7 cellular contexts compared by ENCODE assay signal in genomic region chr10:113520606-113521481, GRCh38. TPM values are rescaled to one million over a fixed set of nuclear protein-coding genes. Genes with fewer than 3 reads are reported as not detected.
DNase-seq lines count a peak whose midpoint lies in the region; ATAC-seq and TF ChIP-seq lines count a peak whose summit lies in the region.

No MANE protein-coding gene starts in this region.

- ATAC-seq in GM21423 (IDR thresholded peaks at IDR 0.05; ENCODE audit: unreplicated experiment) (peak; percentile 66), RWPE2 (ENCODE audit: low read depth) (peak; percentile 71), right lobe of liver (peak; percentile 83 to 90 (median 86)), thoracic aorta (ENCODE audit: insufficient number of reproducible peaks, low FRiP score, low read depth) (peak; percentile 58)

- H3K4me2 ChIP-seq in Karpas-422 (ENCODE audit: low read depth, low read length, poor library complexity, severe bottlenecking) = no peak overlapping the region

- no peak for TF ChIP-seq POLR2A in right lobe of liver (IDR thresholded peaks at IDR 0.05)

- H3K4me3 ChIP-seq in Karpas-422 (ENCODE audit: low read length) (no peak overlapping the region), RWPE2 (ENCODE audit: severe bottlenecking) (no peak overlapping the region), right lobe of liver (no peak overlapping the region), thoracic aorta (no peak overlapping the region)

- H3K79me2 ChIP-seq in Karpas-422 (ENCODE audit: low read length) = no peaks in the 10 kb centered on the region

- H3K9me3 ChIP-seq in Karpas-422 (ENCODE audit: low read length) (no peaks in the 10 kb centered on the region), RWPE2 (ENCODE audit: severe bottlenecking) (no peaks in the 10 kb centered on the region), right lobe of liver (no peaks in the 10 kb centered on the region), thoracic aorta (no peaks in the 10 kb centered on the region)

- H3K9me2 ChIP-seq in Karpas-422 (replicated peaks; ENCODE audit: insufficient read depth, low read length) = no peaks in the 10 kb centered on the region

- intact Hi-C loops in right lobe of liver (cut with DNase I) = no loop called here

- H3K36me3 ChIP-seq in Karpas-422 (ENCODE audit: insufficient read depth, low read length) (no peaks in the 10 kb centered on the region), RWPE2 (ENCODE audit: low read depth) (no peaks in the 10 kb centered on the region), right lobe of liver (no peaks in the 10 kb centered on the region), thoracic aorta (no peaks in the 10 kb centered on the region)

- no peaks in the 10 kb centered on the region for H3K4me1 ChIP-seq in Karpas-422 (ENCODE audit: low read length)
- H3K4me1 ChIP-seq in RWPE2 (ENCODE audit: insufficient read depth, poor library complexity, severe bottlenecking) = no peaks in the 10 kb centered on the region
- H3K4me1 ChIP-seq in right lobe of liver = no peaks in the 10 kb centered on the region
- H3K4me1 ChIP-seq in thoracic aorta (ENCODE audit: control insufficient read depth in 1 of 2, low read depth in 2 of 2) = peaks cover 4 to 30% of the 10 kb centered on the region in 2 donors

- peak; percentile 78 for DNase-seq in ELF-1 (ENCODE audit: low read depth, low spot score)
- peak; percentile 85 for DNase-seq in Karpas-422
- DNase-seq in RWPE2 (ENCODE audit: low spot score) = no peak
- DNase-seq in dermis blood vessel endothelial cell = peak; percentile 84
- peak in 2 of 3 donors; percentile 59 to 75 for DNase-seq in right lobe of liver
- DNase-seq in thoracic aorta (ENCODE audit: low spot score) = peak; percentile 38

- no peak overlapping the region for H3K9ac ChIP-seq in Karpas-422 (ENCODE audit: low read length)

- 41% methylated on average over 5 of the region's 8 CpGs for WGBS in right lobe of liver (ENCODE audit: insufficient coverage, low coverage, low lambda C conversion rate, missing lambda C conversion rate)

- H3K27ac ChIP-seq in Karpas-422 (ENCODE audit: low read length) (no peak overlapping the region), RWPE2 (ENCODE audit: poor library complexity, severe bottlenecking) (no peak overlapping the region), right lobe of liver (no peak overlapping the region), thoracic aorta (peak overlapping the region in 1 of 2 donors; percentile 28)

- H2AFZ ChIP-seq in Karpas-422 (ENCODE audit: low read length) = no peak overlapping the region

- TF ChIP-seq CTCF in RWPE2 (IDR thresholded peaks at IDR 0.05; ENCODE audit: poor library complexity, severe bottlenecking) (peak; percentile 95), right lobe of liver (IDR thresholded peaks at IDR 0.05) (peak; percentile 96 to 99 (median 98)), thoracic aorta (IDR thresholded peaks at IDR 0.05) (peak; percentile 99)

- peaks cover 5% of the 10 kb centered on the region; the same call in 1 of the 2 replicates for H4K20me1 ChIP-seq in Karpas-422 (ENCODE audit: insufficient read depth, low read depth, low read length)

- H3K27me3 ChIP-seq in Karpas-422 (ENCODE audit: low read length) (no peaks in the 10 kb centered on the region), RWPE2 (ENCODE audit: insufficient read depth, poor library complexity, severe bottlenecking) (no peaks in the 10 kb centered on the region), right lobe of liver (no peaks in the 10 kb centered on the region), thoracic aorta (replicated peaks; ENCODE audit: insufficient read depth) (no peaks in the 10 kb centered on the region)

RNA-seq across cellular contexts. Expression of gene HABP2, which starts 32.0 kb away (rescaled TPM):
- total RNA-seq in Karpas-422 (2014; rRNA removed; shearing (Covaris generic); ENCODE audit: low replicate concordance) = not detected in 2 replicates
- total RNA-seq in dermis blood vessel endothelial cell (under 0.01 and 0.19 TPM in 2 replicates), right lobe of liver (100 to 1,000 TPM; 162 to 705 (median 372) TPM), thoracic aorta (not detected)

Comparison
In these comparisons a context has a peak if more than half of its experiments do, and no peak if none do; other contexts are left out.
1. RNA of gene HABP2, which starts 32.0 kb away (total RNA-seq): 162 to 705 TPM in right lobe of liver; not detected in Karpas-422, under 0.01 to 0.19 TPM in dermis blood vessel endothelial cell and not detected in thoracic aorta; every median in the first group is over 100 times any median in the second.
2. Peak in every context shown above with its lines, with median percentiles within 50 percentile points of each other: ATAC-seq and CTCF ChIP-seq.